ENCODE assay signal across 1 cellular context in genomic region chr10:131354380-131354779, GRCh38.
TF ChIP-seq lines count a peak whose summit lies in the region.

No MANE protein-coding gene starts in this region.

TF ChIP-seq in SK-N-SH treated with all-trans-retinoic acid at 6 μM for 48 hours, 23 proteins besides CTCF, POLR2A, EP300 and RAD21 (continued from another document):
- TF ChIP-seq, protein P1, sequence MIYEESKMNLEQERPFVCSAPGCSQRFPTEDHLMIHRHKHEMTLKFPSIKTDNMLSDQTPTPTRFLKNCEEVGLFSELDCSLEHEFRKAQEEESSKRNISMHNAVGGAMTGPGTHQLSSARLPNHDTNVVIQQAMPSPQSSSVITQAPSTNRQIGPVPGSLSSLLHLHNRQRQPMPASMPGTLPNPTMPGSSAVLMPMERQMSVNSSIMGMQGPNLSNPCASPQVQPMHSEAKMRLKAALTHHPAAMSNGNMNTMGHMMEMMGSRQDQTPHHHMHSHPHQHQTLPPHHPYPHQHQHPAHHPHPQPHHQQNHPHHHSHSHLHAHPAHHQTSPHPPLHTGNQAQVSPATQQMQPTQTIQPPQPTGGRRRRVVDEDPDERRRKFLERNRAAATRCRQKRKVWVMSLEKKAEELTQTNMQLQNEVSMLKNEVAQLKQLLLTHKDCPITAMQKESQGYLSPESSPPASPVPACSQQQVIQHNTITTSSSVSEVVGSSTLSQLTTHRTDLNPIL (CRISPR knock-in tag; IDR thresholded peaks at IDR 0.05; ENCODE audit: low read depth): no peak
- TF ChIP-seq, protein P2, sequence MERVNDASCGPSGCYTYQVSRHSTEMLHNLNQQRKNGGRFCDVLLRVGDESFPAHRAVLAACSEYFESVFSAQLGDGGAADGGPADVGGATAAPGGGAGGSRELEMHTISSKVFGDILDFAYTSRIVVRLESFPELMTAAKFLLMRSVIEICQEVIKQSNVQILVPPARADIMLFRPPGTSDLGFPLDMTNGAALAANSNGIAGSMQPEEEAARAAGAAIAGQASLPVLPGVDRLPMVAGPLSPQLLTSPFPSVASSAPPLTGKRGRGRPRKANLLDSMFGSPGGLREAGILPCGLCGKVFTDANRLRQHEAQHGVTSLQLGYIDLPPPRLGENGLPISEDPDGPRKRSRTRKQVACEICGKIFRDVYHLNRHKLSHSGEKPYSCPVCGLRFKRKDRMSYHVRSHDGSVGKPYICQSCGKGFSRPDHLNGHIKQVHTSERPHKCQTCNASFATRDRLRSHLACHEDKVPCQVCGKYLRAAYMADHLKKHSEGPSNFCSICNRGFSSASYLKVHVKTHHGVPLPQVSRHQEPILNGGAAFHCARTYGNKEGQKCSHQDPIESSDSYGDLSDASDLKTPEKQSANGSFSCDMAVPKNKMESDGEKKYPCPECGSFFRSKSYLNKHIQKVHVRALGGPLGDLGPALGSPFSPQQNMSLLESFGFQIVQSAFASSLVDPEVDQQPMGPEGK (CRISPR knock-in tag; IDR thresholded peaks at IDR 0.05; ENCODE audit: borderline replicate concordance): no peak
- TF ChIP-seq RARB (CRISPR knock-in tag; IDR thresholded peaks at IDR 0.05) (no peak), POU6F1 (CRISPR knock-in tag; IDR thresholded peaks at IDR 0.05; ENCODE audit: borderline replicate concordance, low read depth) (no peak)
